8 cellular contexts compared by ENCODE assay signal in the genomic region with DNA sequence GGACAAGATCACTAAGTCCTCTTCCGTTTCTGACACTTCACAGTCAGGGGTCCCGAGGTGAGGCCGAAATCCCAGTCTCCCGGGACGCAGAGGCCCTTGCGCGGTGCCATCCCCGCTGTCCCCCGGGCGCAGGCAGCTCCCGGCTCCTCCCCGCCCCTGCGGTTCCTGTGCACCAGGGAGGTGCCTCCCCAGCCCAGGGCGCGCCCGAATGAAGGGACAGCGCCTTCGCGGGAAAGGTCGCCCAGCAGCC. TPM values are rescaled to one million over a fixed set of nuclear protein-coding genes. Genes with fewer than 3 reads are reported as not detected.
DNase-seq lines count a peak whose midpoint lies in the region; ATAC-seq and TF ChIP-seq lines count a peak whose summit lies in the region.

No MANE protein-coding gene starts in this region.

- H3K9me2 ChIP-seq in PC-3 (replicated peaks; ENCODE audit: low read length): no peaks in the 10 kb centered on the region

- H3K4me1 Mint-ChIP-seq in dendritic cell treated with granulocyte-macrophage colony-stimulating factor and Interleukin-4, amounts not matched to agents 40 ng/mL and 50 ng/mL, for 4 days (ENCODE audit: low read depth): peaks cover 25% of the 10 kb centered on the region

- no peak for TF ChIP-seq CTCF in PC-3 (conservative IDR thresholded peaks at IDR 0.05; ENCODE audit: low read depth, low read length)
- no peak for TF ChIP-seq CTCF in mucosa of descending colon (IDR thresholded peaks at IDR 0.05)

- H3K36me3 Mint-ChIP-seq in dendritic cell treated with granulocyte-macrophage colony-stimulating factor and Interleukin-4, amounts not matched to agents 40 ng/mL and 50 ng/mL, for 4 days (ENCODE audit: low read depth): peaks cover 27% of the 10 kb centered on the region

- H3K27me3 Mint-ChIP-seq in dendritic cell treated with granulocyte-macrophage colony-stimulating factor and Interleukin-4, amounts not matched to agents 40 ng/mL and 50 ng/mL, for 4 days: no peaks in the 10 kb centered on the region

- intact Hi-C loops in PC-3 (cut with micrococcal nuclease): loop anchor here (1.0 to 10.0 kb wide), 2 partner anchors 156 to 419 kb away; partner anchors contain the start of gene POLR1E
- intact Hi-C loops in dendritic cell treated with granulocyte-macrophage colony-stimulating factor and Interleukin-4, amounts not matched to agents 40 ng/mL and 50 ng/mL, for 4 days (cut with micrococcal nuclease): loop anchor here (10.0 kb wide), 1 partner anchor 491 kb away; the partner anchor contains the start of gene ALDH1B1
- intact Hi-C loops in mucosa of descending colon (cut with DNase I, micrococcal nuclease): loop anchor here in 1 of 2 donors (10.0 kb wide), 1 partner anchor 261 kb away; no protein-coding TSS in a partner anchor

- no peaks in the 10 kb centered on the region for H3K27me3 ChIP-seq in PC-3 (ENCODE audit: low read length)

- peaks cover 18% of the 10 kb centered on the region for H3K4me1 ChIP-seq in PC-3 (ENCODE audit: insufficient read depth, low read length)
- H3K4me1 ChIP-seq in mucosa of descending colon (ENCODE audit: low read depth): peaks cover 17% of the 10 kb centered on the region

- ATAC-seq in HG02588 (IDR thresholded peaks at IDR 0.05; ENCODE audit: unreplicated experiment) (peak; percentile 51), PC-3 (peak; percentile 71), mucosa of descending colon (peak; percentile 77), HG03196 (IDR thresholded peaks at IDR 0.05; ENCODE audit: unreplicated experiment) (no peak)

- peak; percentile 44 for DNase-seq in NCI-H2227 (lab: John Stamatoyannopoulos, UW; ENCODE audit: unreplicated experiment)
- no peak for DNase-seq in NCI-H2227 treated with DMSO at 0.1 percent for 48 hours (lab: John Stamatoyannopoulos, UW)
- DNase-seq in PC-3: no peak
- DNase-seq in mucosa of descending colon: peak in 2 of 3 donors; percentile 85 to 87
- DNase-seq in hepatic stellate cell (ENCODE audit: low spot score): no peak

- peak overlapping the region; percentile 93 for H3K4me3 Mint-ChIP-seq in dendritic cell treated with granulocyte-macrophage colony-stimulating factor and Interleukin-4, amounts not matched to agents 40 ng/mL and 50 ng/mL, for 4 days

- peak overlapping the region; percentile 88 for H3K9ac ChIP-seq in PC-3 (ENCODE audit: low read length)

- H3K79me2 ChIP-seq in PC-3 (ENCODE audit: low read length): peaks cover 32% of the 10 kb centered on the region

- CTCF ChIA-PET in PC-3 (lab: Charles Lee): interaction anchor here (0.6 kb wide), 1 partner anchor 534 kb away, joined by 3 read pairs; no protein-coding TSS in a partner anchor

- POLR2A ChIA-PET in PC-3 (lab: Charles Lee; ENCODE audit: unreplicated experiment): no interaction called here

- H3K9me3 ChIP-seq in PC-3 (ENCODE audit: low read length): no peaks in the 10 kb centered on the region
- no peaks in the 10 kb centered on the region for H3K9me3 ChIP-seq in mucosa of descending colon

- peak overlapping the region; percentile 71 for H3K27ac ChIP-seq in PC-3 (ENCODE audit: low read length)

- peak overlapping the region; percentile 90 for H3K27ac Mint-ChIP-seq in dendritic cell treated with granulocyte-macrophage colony-stimulating factor and Interleukin-4, amounts not matched to agents 40 ng/mL and 50 ng/mL, for 4 days

- peaks cover 4% of the 10 kb centered on the region; the same call in 1 of the 2 replicates for H3K36me3 ChIP-seq in PC-3 (ENCODE audit: low read depth, low read length)
- no peaks in the 10 kb centered on the region for H3K36me3 ChIP-seq in mucosa of descending colon (ENCODE audit: low read depth)

- no peaks in the 10 kb centered on the region for H3F3A ChIP-seq in PC-3 (ENCODE audit: low read length, unreplicated experiment)

- no TSS peak for BruUV-seq in PC-3 (replicated peaks; lab: Mats Ljungman, UMichigan)

- peaks cover 11% of the 10 kb centered on the region; the same call in 1 of the 2 replicates for H4K20me1 ChIP-seq in PC-3 (ENCODE audit: low read length)

- peak overlapping the region; percentile 93 for H3K4me3 ChIP-seq in PC-3 (ENCODE audit: low read length)
- H3K4me3 ChIP-seq in mucosa of descending colon: peak overlapping the region; percentile 56

- peak overlapping the region; percentile 96 for H3K4me2 ChIP-seq in PC-3 (ENCODE audit: low read length)

- peak overlapping the region; percentile 94 for H2AFZ ChIP-seq in PC-3 (ENCODE audit: low read length)

- H3K9me3 Mint-ChIP-seq in dendritic cell treated with granulocyte-macrophage colony-stimulating factor and Interleukin-4, amounts not matched to agents 40 ng/mL and 50 ng/mL, for 4 days: no peaks in the 10 kb centered on the region

RNA-seq across cellular contexts. Expression of gene SLC25A51, which starts 0.4 kb away (rescaled TPM):
- 24.1 and 30.6 TPM in 2 replicates for total RNA-seq in PC-3 (2014; rRNA removed)
- total RNA-seq in mucosa of descending colon: 10 to 100 TPM; 20.6 to 32.2 (median 22.4) TPM

Comparison
In these comparisons a context has a peak if more than half of its experiments do, and no peak if none do; other contexts are left out.
1. DNase-seq: peak in NCI-H2227 (single experiment) and mucosa of descending colon (2 of 3); none in NCI-H2227 treated with DMSO at 0.1 percent for 48 hours (single experiment), PC-3 (single experiment) and hepatic stellate cell (single experiment).